Comparison of ENCODE assay signal across 34 cellular contexts in genomic region chr5:145117285-145117684, GRCh38.
"Had no signal": no experiment of that assay in that cellular context is flagged by ENCODE, and none has a peak within 500 bp of the region (broad histone marks: within the 10 kb centered on the region; RNA-seq: fewer than 3 reads in every experiment).

No MANE protein-coding gene starts in this region.

- H3K4me3 ChIP-seq: MG63 had no signal

- H3K36me3 ChIP-seq: MG63 had no signal

- H3K9ac ChIP-seq: KMS-11 had no signal

- H3K27me3 ChIP-seq: MG63 had no signal

- H3K27ac ChIP-seq: KMS-11 had no signal

- DNase-seq: Karpas-422, Kasumi-1, MG63, MV-4-11, NCI-H1048, NCI-H1092, NCI-H1092 treated with DMSO at 0.1 percent for 48 hours, NCI-H1105, NCI-H1105 treated with DMSO at 0.1 percent for 48 hours, NCI-H1417, NCI-H1417 treated with DMSO at 0.1 percent for 48 hours, NCI-H1436, NCI-H1436 treated with DMSO at 0.1 percent for 48 hours, NCI-H146, NCI-H1694, NCI-H1694 treated with DMSO at 0.1 percent for 48 hours, NCI-H187, NCI-H187 treated with DMSO at 0.1 percent for 48 hours, NCI-H1930, NCI-H2029, NCI-H2029 treated with DMSO at 0.1 percent for 48 hours, NCI-H2081, NCI-H2081 treated with DMSO at 0.1 percent for 48 hours, NCI-H2107, NCI-H2171, NCI-H2171 treated with DMSO at 0.1 percent for 48 hours, NCI-H2227 treated with DMSO at 0.1 percent for 48 hours, NCI-H226, NCI-H345, NCI-H446, NCI-H446 treated with DMSO at 0.1 percent for 48 hours, NCI-H510A, NCI-H510A treated with DMSO at 0.1 percent for 48 hours had no signal

- H3K9me3 ChIP-seq: MG63 had no signal

- H3K4me2 ChIP-seq: KMS-11 had no signal
